ENCODE assay signal across 1 cellular context in the genomic region with DNA sequence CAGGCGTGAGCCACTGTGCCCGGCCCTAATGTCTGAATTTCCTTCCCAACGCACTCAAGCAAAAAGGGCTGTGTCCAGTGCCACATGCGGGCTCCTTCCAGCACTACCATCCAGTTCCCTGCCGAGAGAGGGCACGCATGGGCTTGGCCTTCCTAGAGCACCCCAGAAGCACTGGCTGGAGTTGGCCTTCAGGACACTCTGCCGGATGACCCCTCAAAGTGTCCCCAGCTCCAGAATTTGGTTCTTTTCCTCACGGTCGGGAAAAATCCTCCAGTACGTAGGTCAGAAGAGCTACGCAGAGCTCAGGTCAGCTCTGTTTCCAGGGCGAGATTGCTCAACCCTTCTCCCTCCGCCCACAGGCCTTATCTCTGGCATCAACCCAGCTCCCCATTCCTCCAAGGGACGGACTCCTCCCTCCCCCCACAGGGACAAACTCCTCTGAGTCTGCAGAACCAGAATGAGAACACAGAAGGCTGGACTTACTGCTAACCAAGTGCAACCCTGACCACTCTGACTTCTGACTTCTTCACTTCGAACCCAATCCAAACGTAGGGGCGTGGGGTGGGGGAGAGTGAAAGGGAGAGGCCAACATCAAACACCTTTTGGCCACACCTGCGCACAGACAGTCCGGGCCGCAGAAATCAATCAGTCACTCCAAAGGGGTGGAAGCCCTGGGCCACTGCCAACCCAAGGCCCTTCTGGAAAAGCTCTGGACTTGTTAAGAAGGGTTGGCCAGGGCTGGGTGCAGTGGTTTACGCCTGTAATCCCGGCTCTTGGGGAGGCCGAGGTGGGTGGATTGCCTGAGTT.
TF ChIP-seq lines count a peak whose summit lies in the region.

No MANE protein-coding gene starts in this region.

TF ChIP-seq in HepG2, 621 proteins besides CTCF, POLR2A, EP300 and RAD21 (continued from another document and continues in another):
- TF ChIP-seq MXD3 (CRISPR knock-in tag; IDR thresholded peaks at IDR 0.05) (peak; percentile 36; the same call in 1 of the 2 replicates), TFE3 (CRISPR knock-in tag; IDR thresholded peaks at IDR 0.05) (peak; percentile 34; the same call in 1 of the 2 replicates), ONECUT2 (CRISPR knock-in tag; IDR thresholded peaks at IDR 0.05) (peak; percentile 77; the same call in 1 of the 2 replicates), HES4 (CRISPR knock-in tag; IDR thresholded peaks at IDR 0.05; ENCODE audit: borderline replicate concordance) (peak; percentile 19; the same call in 1 of the 2 replicates), ZNF180 (CRISPR knock-in tag; IDR thresholded peaks at IDR 0.05; ENCODE audit: borderline replicate concordance, low read depth) (peak; percentile 56; the same call in 1 of the 2 replicates), TCF12 (IDR thresholded peaks at IDR 0.05) (no peak), TCF12 (CRISPR knock-in tag; IDR thresholded peaks at IDR 0.05) (0 out of 2 replicates have a peak, but pooled peaks have one; percentile 31), ZNF484 (CRISPR knock-in tag; IDR thresholded peaks at IDR 0.05; ENCODE audit: borderline replicate concordance, low read depth) (no peak), ZNF619 (CRISPR knock-in tag; IDR thresholded peaks at IDR 0.05) (peak; percentile 68; the same call in 1 of the 2 replicates), ZNF142 (CRISPR knock-in tag; IDR thresholded peaks at IDR 0.05) (peak; percentile 79; the same call in 1 of the 2 replicates), ZNF598 (CRISPR knock-in tag; IDR thresholded peaks at IDR 0.05; ENCODE audit: borderline replicate concordance) (no peak), CREM (IDR thresholded peaks at IDR 0.05) (peak; percentile 57; the same call in 1 of the 2 replicates), CREM (CRISPR knock-in tag; IDR thresholded peaks at IDR 0.05) (no peak), ZNF816 (CRISPR knock-in tag; IDR thresholded peaks at IDR 0.05; ENCODE audit: borderline replicate concordance) (no peak), SP140L (CRISPR knock-in tag; IDR thresholded peaks at IDR 0.05; ENCODE audit: borderline replicate concordance) (peak; percentile 78; the same call in 1 of the 2 replicates), ZSCAN9 (CRISPR knock-in tag; IDR thresholded peaks at IDR 0.05; ENCODE audit: borderline replicate concordance) (peak; percentile 57; the same call in 1 of the 2 replicates), HDAC1 (CRISPR knock-in tag; IDR thresholded peaks at IDR 0.05) (peak; percentile 91), JARID2 (CRISPR knock-in tag; IDR thresholded peaks at IDR 0.05; ENCODE audit: insufficient replicate concordance) (no peak), RELA (CRISPR knock-in tag; IDR thresholded peaks at IDR 0.05) (peak; percentile 55; the same call in 1 of the 2 replicates), PPARG (CRISPR knock-in tag; conservative IDR thresholded peaks at IDR 0.05) (peak; percentile 77), ZNF83 (CRISPR knock-in tag; IDR thresholded peaks at IDR 0.05; ENCODE audit: borderline replicate concordance) (peak; percentile 66; the same call in 1 of the 2 replicates), ZNF761 (CRISPR knock-in tag; conservative IDR thresholded peaks at IDR 0.05) (peak; percentile 61), GABPB1 (CRISPR knock-in tag; IDR thresholded peaks at IDR 0.05) (peak; percentile 47), POGZ (CRISPR knock-in tag; IDR thresholded peaks at IDR 0.05) (0 out of 2 replicates have a peak, but pooled peaks have one; percentile 26), ZNF121 (CRISPR knock-in tag; IDR thresholded peaks at IDR 0.05) (peak; percentile 10; the same call in 1 of the 2 replicates), LBX2 (CRISPR knock-in tag; IDR thresholded peaks at IDR 0.05; ENCODE audit: borderline replicate concordance) (0 out of 2 replicates have a peak, but pooled peaks have one; percentile 25), BORCS8-MEF2B (CRISPR knock-in tag; IDR thresholded peaks at IDR 0.05) (no peak), GABPA (IDR thresholded peaks at IDR 0.05; ENCODE audit: low read depth, low read length) (no peak), GABPA (CRISPR knock-in tag; IDR thresholded peaks at IDR 0.05; ENCODE audit: low read depth) (no peak), NFE2L1 (CRISPR knock-in tag; IDR thresholded peaks at IDR 0.05; ENCODE audit: borderline replicate concordance) (no peak), CBX1 (IDR thresholded peaks at IDR 0.05; ENCODE audit: low read depth) (peak; percentile 42)
- TF ChIP-seq, protein P1, sequence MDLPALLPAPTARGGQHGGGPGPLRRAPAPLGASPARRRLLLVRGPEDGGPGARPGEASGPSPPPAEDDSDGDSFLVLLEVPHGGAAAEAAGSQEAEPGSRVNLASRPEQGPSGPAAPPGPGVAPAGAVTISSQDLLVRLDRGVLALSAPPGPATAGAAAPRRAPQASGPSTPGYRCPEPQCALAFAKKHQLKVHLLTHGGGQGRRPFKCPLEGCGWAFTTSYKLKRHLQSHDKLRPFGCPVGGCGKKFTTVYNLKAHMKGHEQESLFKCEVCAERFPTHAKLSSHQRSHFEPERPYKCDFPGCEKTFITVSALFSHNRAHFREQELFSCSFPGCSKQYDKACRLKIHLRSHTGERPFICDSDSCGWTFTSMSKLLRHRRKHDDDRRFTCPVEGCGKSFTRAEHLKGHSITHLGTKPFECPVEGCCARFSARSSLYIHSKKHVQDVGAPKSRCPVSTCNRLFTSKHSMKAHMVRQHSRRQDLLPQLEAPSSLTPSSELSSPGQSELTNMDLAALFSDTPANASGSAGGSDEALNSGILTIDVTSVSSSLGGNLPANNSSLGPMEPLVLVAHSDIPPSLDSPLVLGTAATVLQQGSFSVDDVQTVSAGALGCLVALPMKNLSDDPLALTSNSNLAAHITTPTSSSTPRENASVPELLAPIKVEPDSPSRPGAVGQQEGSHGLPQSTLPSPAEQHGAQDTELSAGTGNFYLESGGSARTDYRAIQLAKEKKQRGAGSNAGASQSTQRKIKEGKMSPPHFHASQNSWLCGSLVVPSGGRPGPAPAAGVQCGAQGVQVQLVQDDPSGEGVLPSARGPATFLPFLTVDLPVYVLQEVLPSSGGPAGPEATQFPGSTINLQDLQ (CRISPR knock-in tag; IDR thresholded peaks at IDR 0.05) = peak; percentile 82
- TF ChIP-seq, protein P2, sequence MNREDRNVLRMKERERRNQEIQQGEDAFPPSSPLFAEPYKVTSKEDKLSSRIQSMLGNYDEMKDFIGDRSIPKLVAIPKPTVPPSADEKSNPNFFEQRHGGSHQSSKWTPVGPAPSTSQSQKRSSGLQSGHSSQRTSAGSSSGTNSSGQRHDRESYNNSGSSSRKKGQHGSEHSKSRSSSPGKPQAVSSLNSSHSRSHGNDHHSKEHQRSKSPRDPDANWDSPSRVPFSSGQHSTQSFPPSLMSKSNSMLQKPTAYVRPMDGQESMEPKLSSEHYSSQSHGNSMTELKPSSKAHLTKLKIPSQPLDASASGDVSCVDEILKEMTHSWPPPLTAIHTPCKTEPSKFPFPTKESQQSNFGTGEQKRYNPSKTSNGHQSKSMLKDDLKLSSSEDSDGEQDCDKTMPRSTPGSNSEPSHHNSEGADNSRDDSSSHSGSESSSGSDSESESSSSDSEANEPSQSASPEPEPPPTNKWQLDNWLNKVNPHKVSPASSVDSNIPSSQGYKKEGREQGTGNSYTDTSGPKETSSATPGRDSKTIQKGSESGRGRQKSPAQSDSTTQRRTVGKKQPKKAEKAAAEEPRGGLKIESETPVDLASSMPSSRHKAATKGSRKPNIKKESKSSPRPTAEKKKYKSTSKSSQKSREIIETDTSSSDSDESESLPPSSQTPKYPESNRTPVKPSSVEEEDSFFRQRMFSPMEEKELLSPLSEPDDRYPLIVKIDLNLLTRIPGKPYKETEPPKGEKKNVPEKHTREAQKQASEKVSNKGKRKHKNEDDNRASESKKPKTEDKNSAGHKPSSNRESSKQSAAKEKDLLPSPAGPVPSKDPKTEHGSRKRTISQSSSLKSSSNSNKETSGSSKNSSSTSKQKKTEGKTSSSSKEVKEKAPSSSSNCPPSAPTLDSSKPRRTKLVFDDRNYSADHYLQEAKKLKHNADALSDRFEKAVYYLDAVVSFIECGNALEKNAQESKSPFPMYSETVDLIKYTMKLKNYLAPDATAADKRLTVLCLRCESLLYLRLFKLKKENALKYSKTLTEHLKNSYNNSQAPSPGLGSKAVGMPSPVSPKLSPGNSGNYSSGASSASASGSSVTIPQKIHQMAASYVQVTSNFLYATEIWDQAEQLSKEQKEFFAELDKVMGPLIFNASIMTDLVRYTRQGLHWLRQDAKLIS (CRISPR knock-in tag; IDR thresholded peaks at IDR 0.05) = 0 out of 2 replicates have a peak, but pooled peaks have one; percentile 70
- TF ChIP-seq, protein P3, sequence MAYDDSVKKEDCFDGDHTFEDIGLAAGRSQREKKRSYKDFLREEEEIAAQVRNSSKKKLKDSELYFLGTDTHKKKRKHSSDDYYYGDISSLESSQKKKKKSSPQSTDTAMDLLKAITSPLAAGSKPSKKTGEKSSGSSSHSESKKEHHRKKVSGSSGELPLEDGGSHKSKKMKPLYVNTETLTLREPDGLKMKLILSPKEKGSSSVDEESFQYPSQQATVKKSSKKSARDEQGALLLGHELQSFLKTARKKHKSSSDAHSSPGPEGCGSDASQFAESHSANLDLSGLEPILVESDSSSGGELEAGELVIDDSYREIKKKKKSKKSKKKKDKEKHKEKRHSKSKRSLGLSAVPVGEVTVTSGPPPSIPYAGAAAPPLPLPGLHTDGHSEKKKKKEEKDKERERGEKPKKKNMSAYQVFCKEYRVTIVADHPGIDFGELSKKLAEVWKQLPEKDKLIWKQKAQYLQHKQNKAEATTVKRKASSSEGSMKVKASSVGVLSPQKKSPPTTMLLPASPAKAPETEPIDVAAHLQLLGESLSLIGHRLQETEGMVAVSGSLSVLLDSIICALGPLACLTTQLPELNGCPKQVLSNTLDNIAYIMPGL (CRISPR knock-in tag; IDR thresholded peaks at IDR 0.05; ENCODE audit: borderline replicate concordance in 1 of 2, low read depth in 1 of 2) = peak; percentile 12 to 69; a peak in 1 of 4 replicates
- TF ChIP-seq, protein P4, sequence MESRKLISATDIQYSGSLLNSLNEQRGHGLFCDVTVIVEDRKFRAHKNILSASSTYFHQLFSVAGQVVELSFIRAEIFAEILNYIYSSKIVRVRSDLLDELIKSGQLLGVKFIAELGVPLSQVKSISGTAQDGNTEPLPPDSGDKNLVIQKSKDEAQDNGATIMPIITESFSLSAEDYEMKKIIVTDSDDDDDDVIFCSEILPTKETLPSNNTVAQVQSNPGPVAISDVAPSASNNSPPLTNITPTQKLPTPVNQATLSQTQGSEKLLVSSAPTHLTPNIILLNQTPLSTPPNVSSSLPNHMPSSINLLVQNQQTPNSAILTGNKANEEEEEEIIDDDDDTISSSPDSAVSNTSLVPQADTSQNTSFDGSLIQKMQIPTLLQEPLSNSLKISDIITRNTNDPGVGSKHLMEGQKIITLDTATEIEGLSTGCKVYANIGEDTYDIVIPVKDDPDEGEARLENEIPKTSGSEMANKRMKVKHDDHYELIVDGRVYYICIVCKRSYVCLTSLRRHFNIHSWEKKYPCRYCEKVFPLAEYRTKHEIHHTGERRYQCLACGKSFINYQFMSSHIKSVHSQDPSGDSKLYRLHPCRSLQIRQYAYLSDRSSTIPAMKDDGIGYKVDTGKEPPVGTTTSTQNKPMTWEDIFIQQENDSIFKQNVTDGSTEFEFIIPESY (CRISPR knock-in tag; IDR thresholded peaks at IDR 0.05) = peak; percentile 35; the same call in 1 of the 2 replicates
